ENCODE assay signal across 8 cellular contexts in the genomic region with DNA sequence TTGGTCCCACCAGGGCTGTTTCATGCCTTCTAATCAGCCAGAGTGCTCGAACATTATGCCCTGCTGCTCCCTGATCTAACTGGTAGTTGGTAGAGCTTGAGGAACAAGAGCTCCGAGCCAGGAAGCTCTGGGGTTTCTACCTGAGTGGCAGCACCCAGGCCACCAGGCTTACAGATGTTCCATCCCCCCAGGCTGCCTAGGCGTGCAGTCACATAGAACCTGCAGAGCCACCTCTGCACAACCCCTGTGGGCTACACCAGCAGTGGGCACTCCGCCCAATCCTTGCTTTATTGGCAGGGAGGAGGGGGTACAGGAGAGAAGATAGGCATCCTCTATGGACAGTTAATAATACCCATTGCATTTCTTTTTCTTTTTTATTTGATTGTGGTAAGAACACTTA. TPM values are rescaled to one million over a fixed set of nuclear protein-coding genes. Genes with fewer than 3 reads are reported as not detected.
A peak's percentile ranks its signal among the peaks of the same experiment; 100 is the strongest.
DNase-seq lines count a peak whose midpoint lies in the region; ATAC-seq, FAIRE-seq and TF ChIP-seq lines count a peak whose summit lies in the region.

No MANE protein-coding gene starts in this region.

- no peak for TF ChIP-seq EP300 in HepG2 (IDR thresholded peaks at IDR 0.05; ENCODE audit: low read depth in 2 of 2, low read length in 2 of 2)
- TF ChIP-seq EP300 in HepG2 (CRISPR knock-in tag; IDR thresholded peaks at IDR 0.05; ENCODE audit: borderline replicate concordance) = no peak

- WGBS in liver = 80% methylated on average over 4 of the region's 4 CpGs
- 95% methylated on average over 4 of the region's 4 CpGs for WGBS in HepG2 (ENCODE audit: low lambda C conversion rate)
- 60% methylated on average over 4 of the region's 4 CpGs for WGBS in right cardiac atrium

- H3K4me2 ChIP-seq in HepG2 (ENCODE audit: low read depth, low read length) (no peak overlapping the region), Loucy (ENCODE audit: low read depth, low read length, poor library complexity, severe bottlenecking) (peak overlapping the region; percentile 93)

- BruUV-seq in HepG2 (replicated peaks; lab: Mats Ljungman, UMichigan) = no TSS peak

- H3K27ac ChIP-seq in liver (ENCODE audit: low read depth in 1 of 2, low read length in 2 of 2) (peak overlapping the region; percentile 0 to 47), HepG2 (ENCODE audit: extremely low read length, insufficient read depth, low read length) (no peak overlapping the region), right cardiac atrium (ENCODE audit: low read length) (no peak overlapping the region)

- CTCF ChIA-PET in HepG2 (lab: Yijun Ruan, JAX; ENCODE audit: low intra/inter-chr PET ratio, low total read pairs) = no interaction called here

- POLR2A ChIA-PET in HepG2 (lab: Yijun Ruan, JAX) = no interaction called here

- no peak overlapping the region for H3K9ac ChIP-seq in liver (ENCODE audit: low read depth in 1 of 2, low read length in 2 of 2)
- no peak overlapping the region for H3K9ac ChIP-seq in HepG2 (ENCODE audit: insufficient read depth, low read depth, low read length)
- H3K9ac ChIP-seq in Loucy (ENCODE audit: low read depth, low read length, poor library complexity, severe bottlenecking) = peak overlapping the region; percentile 71

- no peaks in the 10 kb centered on the region for H3K9me2 ChIP-seq in Loucy (replicated peaks; ENCODE audit: low read depth, low read length)

- H3K36me3 ChIP-seq in liver (ENCODE audit: control insufficient read depth in 4 of 4, insufficient read depth in 3 of 4, low read depth in 1 of 4, low read length in 3 of 4) (peaks cover 1 to 20% (median 16%) of the 10 kb centered on the region in 4 donors), HepG2 (replicated peaks in 1 of 2; ENCODE audit: control insufficient read depth in 1 of 2, insufficient read depth in 2 of 2, low read length in 2 of 2) (peaks cover 23 to 78% of the 10 kb centered on the region in 2 experiments), Loucy (ENCODE audit: insufficient read depth, low read length) (peaks cover 24% of the 10 kb centered on the region; the same call in 1 of the 2 replicates)

- ATAC-seq in HepG2 (no peak), right cardiac atrium (peak; percentile 8 to 10), HG03159 (IDR thresholded peaks at IDR 0.05; ENCODE audit: unreplicated experiment) (no peak)

- DNase-seq in HepG2 (ENCODE audit: low spot score) = no peak
- peak; percentile 34 to 68 (median 61) for DNase-seq in right cardiac atrium
- no peak for DNase-seq in DMS79 (lab: John Stamatoyannopoulos, UW)
- no peak for DNase-seq in stimulated activated CD4-positive, alpha-beta T cell treated with anti-CD3 and anti-CD28 coated beads, Interleukin-4, amount 100 ng/mL, for 4 hours
- no peak for DNase-seq in NCI-H345 (lab: John Stamatoyannopoulos, UW)

- H3K4me1 ChIP-seq in liver (ENCODE audit: control insufficient read depth in 4 of 4, insufficient read depth in 4 of 4, low read length in 3 of 4) = no peaks in the 10 kb centered on the region
- no peaks in the 10 kb centered on the region for H3K4me1 ChIP-seq in HepG2 (ENCODE audit: insufficient read depth, low read length)
- peaks cover 57% of the 10 kb centered on the region for H3K4me1 ChIP-seq in Loucy (ENCODE audit: insufficient read depth, low read length, poor library complexity, severe bottlenecking)
- peaks cover 3% of the 10 kb centered on the region for H3K4me1 ChIP-seq in right cardiac atrium (ENCODE audit: control insufficient read depth, insufficient read depth, low read length)

- H3K9me3 ChIP-seq in liver (ENCODE audit: control insufficient read depth in 4 of 4, low read length in 3 of 4) (no peaks in the 10 kb centered on the region), HepG2 (ENCODE audit: low read length) (no peaks in the 10 kb centered on the region), Loucy (ENCODE audit: insufficient read depth, low read depth, low read length) (no peaks in the 10 kb centered on the region), right cardiac atrium (ENCODE audit: control insufficient read depth, low read length) (no peaks in the 10 kb centered on the region)

- H3K27me3 ChIP-seq in liver (ENCODE audit: control insufficient read depth in 4 of 4, insufficient read depth in 4 of 4, low read length in 3 of 4) (no peaks in the 10 kb centered on the region), HepG2 (ENCODE audit: control insufficient read depth in 1 of 2, insufficient read depth in 2 of 2, low read length in 2 of 2) (no peaks in the 10 kb centered on the region), Loucy (ENCODE audit: insufficient read depth, low read length, poor library complexity, severe bottlenecking) (no peaks in the 10 kb centered on the region), right cardiac atrium (ENCODE audit: control insufficient read depth, insufficient read depth) (no peaks in the 10 kb centered on the region)

- TF ChIP-seq CTCF in liver (IDR thresholded peaks at IDR 0.05; ENCODE audit: low read depth, low read length, missing input control) (no peak), HepG2 (CRISPR knock-in tag; IDR thresholded peaks at IDR 0.05) (no peak), Loucy (conservative IDR thresholded peaks at IDR 0.05; ENCODE audit: low read length) (peak; percentile 13; the same call in 1 of the 2 replicates)

- no peak overlapping the region for H3K4me3 ChIP-seq in liver (ENCODE audit: low read depth in 1 of 3, low read length in 3 of 3)
- no peak overlapping the region for H3K4me3 ChIP-seq in HepG2 (replicated peaks in 1 of 3; ENCODE audit: insufficient read depth in 1 of 3, low read depth in 2 of 3, low read length in 3 of 3)
- H3K4me3 ChIP-seq in Loucy (ENCODE audit: low read length, poor library complexity, severe bottlenecking) = peak overlapping the region; percentile 69
- no peak overlapping the region for H3K4me3 ChIP-seq in right cardiac atrium (ENCODE audit: low read length)

- H3K79me2 ChIP-seq in HepG2 (ENCODE audit: insufficient read depth, low read length) (no peaks in the 10 kb centered on the region), Loucy (ENCODE audit: insufficient read depth, low read length) (no peaks in the 10 kb centered on the region)

- intact Hi-C loops in HepG2 (cut with micrococcal nuclease; ENCODE audit: unreplicated experiment) = no loop called here
- intact Hi-C loops in right cardiac atrium (cut with DNase I) = no loop called here

- H2AFZ ChIP-seq in HepG2 (ENCODE audit: low read length) (no peak overlapping the region), Loucy (ENCODE audit: low read length) (no peak overlapping the region)

- peaks cover 10% of the 10 kb centered on the region for H3F3A ChIP-seq in Loucy (ENCODE audit: low read depth)

- FAIRE-seq in HepG2 (lab: Jason Lieb, UNC) = no peak

- TF ChIP-seq RAD21 in liver (IDR thresholded peaks at IDR 0.05) = no peak
- no peak for TF ChIP-seq RAD21 in HepG2 (CRISPR knock-in tag; IDR thresholded peaks at IDR 0.05)

- H4K20me1 ChIP-seq in HepG2 (ENCODE audit: insufficient read depth, low read length) (no peaks in the 10 kb centered on the region), Loucy (ENCODE audit: insufficient read depth, low read length, poor library complexity, severe bottlenecking) (no peaks in the 10 kb centered on the region)

- in situ Hi-C loops in HepG2 (cut with HindIII; ENCODE audit: extremely low pct_ligation_motif_present, low pct_unique_long_range_greater_than_20kb) = no loop called here

- TF ChIP-seq POLR2A in HepG2 (IDR thresholded peaks at IDR 0.05; ENCODE audit: insufficient read depth in 1 of 2, low read depth in 2 of 2, low read length in 2 of 2) = no peak

TF ChIP-seq in liver, 16 proteins besides CTCF, POLR2A, EP300 and RAD21 (continues in another document):
- no peak for TF ChIP-seq HNF4A (conservative IDR thresholded peaks at IDR 0.05)
- no peak for TF ChIP-seq SP1 (IDR thresholded peaks at IDR 0.05)

TF ChIP-seq in HepG2, 621 proteins besides CTCF, POLR2A, EP300 and RAD21 (continues in another document):
- TF ChIP-seq, protein P1, sequence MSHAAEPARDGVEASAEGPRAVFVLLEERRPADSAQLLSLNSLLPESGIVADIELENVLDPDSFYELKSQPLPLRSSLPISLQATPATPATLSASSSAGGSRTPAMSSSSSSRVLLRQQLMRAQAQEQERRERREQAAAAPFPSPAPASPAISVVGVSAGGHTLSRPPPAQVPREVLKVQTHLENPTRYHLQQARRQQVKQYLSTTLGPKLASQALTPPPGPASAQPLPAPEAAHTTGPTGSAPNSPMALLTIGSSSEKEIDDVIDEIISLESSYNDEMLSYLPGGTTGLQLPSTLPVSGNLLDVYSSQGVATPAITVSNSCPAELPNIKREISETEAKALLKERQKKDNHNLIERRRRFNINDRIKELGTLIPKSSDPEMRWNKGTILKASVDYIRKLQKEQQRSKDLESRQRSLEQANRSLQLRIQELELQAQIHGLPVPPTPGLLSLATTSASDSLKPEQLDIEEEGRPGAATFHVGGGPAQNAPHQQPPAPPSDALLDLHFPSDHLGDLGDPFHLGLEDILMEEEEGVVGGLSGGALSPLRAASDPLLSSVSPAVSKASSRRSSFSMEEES (CRISPR knock-in tag; IDR thresholded peaks at IDR 0.05) = no peak

RNA-seq across cellular contexts. Expression of a gene that starts 21.8 kb away (rescaled TPM):
- total RNA-seq in liver = 10 to 100 TPM in 1 of 2 donors, 1 to 10 TPM in 1; 7.3 to 11.4 TPM
- 1 to 10 TPM; 2.1 to 4.9 TPM for polyA plus RNA-seq in liver
- total RNA-seq in HepG2 (2016; rRNA removed; fragmentation: Illumina TruSeq; extraction: Trizol) = 19.3 and 21.8 TPM in 2 replicates
- 12.2 and 13.6 TPM in 2 replicates for total RNA-seq in HepG2 (2016; cell fraction: cytosol; rRNA removed; fragmentation: Illumina TruSeq; extraction: Trizol; ENCODE audit: low read depth)
- total RNA-seq in HepG2 (2016; cell fraction: insoluble cytoplasmic fraction; rRNA removed; fragmentation: Illumina TruSeq; extraction: Trizol) = 18.0 and 21.2 TPM in 2 replicates
- total RNA-seq in HepG2 (2016; cell fraction: membrane; rRNA removed; fragmentation: Illumina TruSeq; extraction: Trizol) = 15.3 and 19.2 TPM in 2 replicates
- 22.1 and 23.1 TPM in 2 replicates for total RNA-seq in HepG2 (2016; cell fraction: nucleus; rRNA removed; fragmentation: Illumina TruSeq; extraction: Trizol)
- 26.6 and 37.9 TPM in 2 replicates for polyA plus RNA-seq in HepG2 (2011; rRNA removed)
- 12.9 and 14.6 TPM in 2 replicates for polyA plus RNA-seq in HepG2 (2011; cell fraction: cytosol; rRNA removed)
- 26.9 and 27.5 TPM in 2 replicates for polyA plus RNA-seq in HepG2 (2011; cell fraction: nucleus; rRNA removed)
- 11.2 and 14.3 TPM in 2 replicates for polyA plus RNA-seq in HepG2 (2012)
- polyA plus RNA-seq in HepG2 (2016; cell fraction: cytosol; fragmentation: Illumina TruSeq; extraction: Trizol; ENCODE audit: low read depth) = 8.6 and 13.3 TPM in 2 replicates
- 15.6 and 17.9 TPM in 2 replicates for polyA plus RNA-seq in HepG2 (2016; cell fraction: insoluble cytoplasmic fraction; fragmentation: Illumina TruSeq; extraction: Trizol; ENCODE audit: low read depth)
- polyA plus RNA-seq in HepG2 (2016; cell fraction: membrane; fragmentation: Illumina TruSeq; extraction: Trizol; ENCODE audit: low read depth) = 9.4 and 12.4 TPM in 2 replicates
- 41.0 and 46.6 TPM in 2 replicates for polyA plus RNA-seq in HepG2 (2016; cell fraction: nucleus; fragmentation: Illumina TruSeq; extraction: Trizol; ENCODE audit: insufficient read depth, low read depth)
- polyA minus RNA-seq in HepG2 (2011; rRNA and poly(A)+ RNA removed; ENCODE audit: low replicate concordance) = 15.0 and 17.4 TPM in 2 replicates
- 7.3 and 10.3 TPM in 2 replicates for polyA minus RNA-seq in HepG2 (2011; cell fraction: cytosol; rRNA and poly(A)+ RNA removed)
- polyA minus RNA-seq in HepG2 (2011; cell fraction: nucleus; rRNA and poly(A)+ RNA removed) = 30.6 and 31.2 TPM in 2 replicates
- 10 to 100 TPM in 2 of 4 donors, 1 to 10 TPM in 2; 7.7 to 17.2 (median 9.6) TPM for total RNA-seq in right cardiac atrium
- polyA plus RNA-seq in right cardiac atrium = 6.5 TPM

Comparison
In these comparisons a context has a peak if more than half of its experiments do, and no peak if none do; other contexts are left out.
1. H3K27ac ChIP-seq: peak in liver (2 of 2); none in HepG2 (single experiment) and right cardiac atrium (single experiment).
2. ATAC-seq: peak in right cardiac atrium (2 of 2); none in HepG2 (single experiment) and HG03159 (single experiment).
3. DNase-seq: peak in right cardiac atrium (3 of 3); none in HepG2 (single experiment), DMS79 (single experiment), stimulated activated CD4-positive, alpha-beta T cell treated with anti-CD3 and anti-CD28 coated beads, Interleukin-4, amount 100 ng/mL, for 4 hours (0 of 2) and NCI-H345 (single experiment).